In genomic region chr4:26860157-26860921, GRCh38 we compare ENCODE assay signal across 8 cellular contexts. TPM values are rescaled to one million over a fixed set of nuclear protein-coding genes. Genes with fewer than 3 reads are reported as not detected.
DNase-seq lines count a peak whose midpoint lies in the region; ATAC-seq and TF ChIP-seq lines count a peak whose summit lies in the region.

Gene STIM2, plus strand, starts transcription at chr4:26860841.

- no peaks in the 10 kb centered on the region for H3K36me3 ChIP-seq in adipocyte (ENCODE audit: control insufficient read depth, insufficient read depth, low read length, severe bottlenecking)
- H3K36me3 ChIP-seq in cardiac muscle cell: no peaks in the 10 kb centered on the region
- H3K36me3 ChIP-seq in trophoblast cell (ENCODE audit: control insufficient read depth in 1 of 2, insufficient read depth in 2 of 2, low read length in 2 of 2): no peaks in the 10 kb centered on the region
- no peaks in the 10 kb centered on the region for H3K36me3 ChIP-seq in transverse colon

- no peak for TF ChIP-seq EP300 in transverse colon (IDR thresholded peaks at IDR 0.05; ENCODE audit: low read depth)

- H2AK5ac ChIP-seq in trophoblast cell (ENCODE audit: low read length): no peak within 1 kb of the TSS

- no peak within 1 kb of the TSS for H3K23ac ChIP-seq in trophoblast cell (ENCODE audit: low read length)

- H3K9ac ChIP-seq in adipocyte (ENCODE audit: low read length): peak within 1 kb of the TSS; percentile 86
- peak within 1 kb of the TSS; percentile 73 for H3K9ac ChIP-seq in trophoblast cell (ENCODE audit: low read length)

- H2BK120ac ChIP-seq in trophoblast cell (ENCODE audit: insufficient read depth, low read length, poor library complexity): peak within 1 kb of the TSS; percentile 49

- peaks cover 6% of the 10 kb centered on the region for H3K79me2 ChIP-seq in trophoblast cell (ENCODE audit: control insufficient read depth, insufficient read depth, low read length, poor library complexity)

- peak; percentile 23; the same call in 1 of the 2 replicates for TF ChIP-seq CTCF in GM12875 (IDR thresholded peaks at IDR 0.05; ENCODE audit: borderline replicate concordance, insufficient read depth, low read depth, low read length)
- TF ChIP-seq CTCF in cardiac muscle cell (IDR thresholded peaks at IDR 0.05; ENCODE audit: low read depth, low read length): peak; percentile 35
- TF ChIP-seq CTCF in transverse colon (IDR thresholded peaks at IDR 0.05): peak; percentile 9 to 71 (median 28)

- H4K91ac ChIP-seq in trophoblast cell (ENCODE audit: low read depth, low read length): peak within 1 kb of the TSS; percentile 48

- H3K27me3 ChIP-seq in adipocyte (replicated peaks; ENCODE audit: control insufficient read depth, insufficient read depth, low read length) (no peaks in the 10 kb centered on the region), cardiac muscle cell (no peaks in the 10 kb centered on the region), trophoblast cell (ENCODE audit: insufficient read depth, low read length) (no peaks in the 10 kb centered on the region), transverse colon (no peaks in the 10 kb centered on the region)

- in situ Hi-C loops in transverse colon (cut with MboI; ENCODE audit: low pct_ligation_motif_present in 1 of 4, low pct_unique_long_range_greater_than_20kb in 1 of 4, low sequenced_read_pairs in 3 of 4): loop anchor here in 1 of 4 donors (10.0 kb wide), 1 partner anchor 144 kb away; no protein-coding TSS in a partner anchor

- H3K9me3 ChIP-seq in adipocyte (ENCODE audit: control insufficient read depth, low read length) (no peaks in the 10 kb centered on the region), cardiac muscle cell (ENCODE audit: low read depth) (no peaks in the 10 kb centered on the region), trophoblast cell (ENCODE audit: insufficient read depth, low read depth, low read length) (no peaks in the 10 kb centered on the region), transverse colon (no peaks in the 10 kb centered on the region)

- intact Hi-C loops in transverse colon (cut with DNase I; ENCODE audit: low total_unique reads): no loop called here

- H3K4me1 ChIP-seq in adipocyte (ENCODE audit: control insufficient read depth, insufficient read depth, low read length): peaks cover 43% of the 10 kb centered on the region
- peaks cover 23% of the 10 kb centered on the region for H3K4me1 ChIP-seq in cardiac muscle cell (ENCODE audit: low read depth)
- peaks cover 6 to 8% of the 10 kb centered on the region in 2 experiments for H3K4me1 ChIP-seq in trophoblast cell (ENCODE audit: control insufficient read depth in 1 of 2, insufficient read depth in 2 of 2, low read length in 2 of 2)
- peaks cover 7 to 61% (median 33%) of the 10 kb centered on the region in 4 donors for H3K4me1 ChIP-seq in transverse colon

- peak within 1 kb of the TSS; percentile 24 for H2BK12ac ChIP-seq in trophoblast cell (ENCODE audit: low read length)

- peak within 1 kb of the TSS; percentile 92 for H3K18ac ChIP-seq in trophoblast cell (ENCODE audit: low read length)

- peak within 1 kb of the TSS; percentile 91 for H3K27ac ChIP-seq in cardiac muscle cell
- peak within 1 kb of the TSS; percentile 92 for H3K27ac ChIP-seq in trophoblast cell (ENCODE audit: low read depth, low read length)
- peak within 1 kb of the TSS; percentile 96 to 99 (median 98) for H3K27ac ChIP-seq in transverse colon

- H2AFZ ChIP-seq in trophoblast cell (ENCODE audit: insufficient read depth, low read length, poor library complexity): peak within 1 kb of the TSS; percentile 86

- peak within 1 kb of the TSS; percentile 94 for H3K4me2 ChIP-seq in trophoblast cell (ENCODE audit: low read length)

- H3K14ac ChIP-seq in trophoblast cell (ENCODE audit: low read length): peak within 1 kb of the TSS; percentile 80

- H4K12ac ChIP-seq in trophoblast cell (ENCODE audit: low read depth, low read length): peak within 1 kb of the TSS; percentile 36

- peak within 1 kb of the TSS; percentile 47 for H3K4ac ChIP-seq in trophoblast cell (ENCODE audit: low read depth, low read length)

- peak; percentile 95 for DNase-seq in NCI-H1436 (lab: John Stamatoyannopoulos, UW)
- peak; percentile 95 for DNase-seq in T follicular helper cell (ENCODE audit: low read depth)
- peak; percentile 99 for DNase-seq in adipocyte (ENCODE audit: low read depth)
- DNase-seq in cardiac muscle cell (ENCODE audit: low read depth in 1 of 2, low spot score in 1 of 2): peak; percentile 97 to 99
- DNase-seq in trophoblast cell: peak; percentile 97 to 99
- peak; percentile 97 for DNase-seq in transverse colon

- peaks cover 18% of the 10 kb centered on the region for H3K79me1 ChIP-seq in trophoblast cell (ENCODE audit: low read length)

- peak; percentile 72 for ATAC-seq in HG02798 (IDR thresholded peaks at IDR 0.05; ENCODE audit: poor library complexity, unreplicated experiment)

- no CpG with 5 or more reads among the region's 74 CpGs for WGBS in trophoblast cell (ENCODE audit: extremely low coverage, insufficient coverage, insufficient read length)
- 0 to 1% methylated on average over 4 to 73 of the region's 74 CpGs for WGBS in transverse colon (ENCODE audit: low coverage in 1 of 2), 2 donors

- H3K4me3 ChIP-seq in GM12875 (ENCODE audit: low read depth, low read length) (peak within 1 kb of the TSS; percentile 76), adipocyte (ENCODE audit: low read length) (peak within 1 kb of the TSS; percentile 93), cardiac muscle cell (peak within 1 kb of the TSS; percentile 96), trophoblast cell (ENCODE audit: low read depth, low read length) (peak within 1 kb of the TSS; percentile 92), transverse colon (peak within 1 kb of the TSS; percentile 43 to 98 (median 84))

- H4K8ac ChIP-seq in trophoblast cell (ENCODE audit: low read depth, low read length): peak within 1 kb of the TSS; percentile 85

- TF ChIP-seq POLR2A in transverse colon (IDR thresholded peaks at IDR 0.05): peak; percentile 95

- peak within 1 kb of the TSS; percentile 93 for H2BK5ac ChIP-seq in trophoblast cell (ENCODE audit: low read depth, low read length, poor library complexity)

RNA-seq across cellular contexts. Expression of gene STIM2, which starts in this region (rescaled TPM):
- total RNA-seq in cardiac muscle cell (25.9 and 33.9 TPM in 2 replicates), transverse colon (10 to 100 TPM; 17.2 to 71.4 (median 20.7) TPM)
- 27.3 and 35.2 TPM in 2 replicates for polyA plus RNA-seq in cardiac muscle cell
- 22.3 and 22.8 TPM in 2 replicates for polyA plus RNA-seq in trophoblast cell (2013)

Comparison
In these comparisons a context has a peak if more than half of its experiments do, and no peak if none do; other contexts are left out.
1. Peak in every context shown above with its lines: DNase-seq, ATAC-seq, H3K4me3 ChIP-seq and H3K27ac ChIP-seq.